ENCODE assay signal across 10 cellular contexts in the genomic region with DNA sequence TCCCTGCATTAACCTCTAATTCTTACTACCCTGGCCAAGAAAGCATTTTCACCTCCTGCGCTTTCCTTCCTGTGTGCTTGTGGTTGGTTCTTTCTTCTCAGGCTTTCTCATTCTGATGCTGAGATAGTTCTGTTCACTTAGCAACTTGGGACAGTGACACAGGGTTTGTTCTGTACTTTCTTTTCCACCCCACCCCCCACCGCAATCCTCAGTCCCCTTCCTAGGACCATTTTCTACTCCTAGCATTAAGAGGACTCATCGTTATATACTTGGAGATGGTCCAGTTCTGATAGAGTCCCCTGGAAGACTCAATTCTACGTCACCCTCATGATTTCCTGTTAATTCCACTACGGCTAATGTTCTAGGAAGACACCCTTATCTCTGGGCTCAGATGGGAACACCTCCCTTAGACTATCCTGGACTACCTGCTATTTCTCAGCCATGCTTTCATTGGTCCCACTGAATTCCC. TPM values are rescaled to one million over a fixed set of nuclear protein-coding genes. Genes with fewer than 3 reads are reported as not detected.
DNase-seq lines count a peak whose midpoint lies in the region; ATAC-seq lines count a peak whose summit lies in the region.
"Not testable (repeated sequence)": the region's sequence is repeated elsewhere in the genome, so short reads cannot be mapped to it uniquely, and the experiment has no call there.
"Had no signal": no experiment of that assay in that cellular context is flagged by ENCODE, and none has a peak within 500 bp of the region (broad histone marks: within the 10 kb centered on the region; RNA-seq: fewer than 3 reads in every experiment).

No MANE protein-coding gene starts in this region.

- H3K27me3 Mint-ChIP-seq in naive thymus-derived CD4-positive, alpha-beta T cell: peaks cover 0 to 11% (median 0%) of the 10 kb centered on the region in 5 donors

- H3K4me1 ChIP-seq in naive thymus-derived CD4-positive, alpha-beta T cell (ENCODE audit: control insufficient read depth in 2 of 2, insufficient read depth in 2 of 2, low read length in 2 of 2): peaks cover 25 to 50% of the 10 kb centered on the region in 2 donors

- POLR2A ChIA-PET in naive thymus-derived CD4-positive, alpha-beta T cell (lab: Charles Lee): not testable (repeated sequence)

- H3K36me3 ChIP-seq in naive thymus-derived CD4-positive, alpha-beta T cell (ENCODE audit: control insufficient read depth in 2 of 3, insufficient read depth in 3 of 3, low read length in 3 of 3): not testable (repeated sequence)

- not testable (repeated sequence) for H3K27me3 ChIP-seq in naive thymus-derived CD4-positive, alpha-beta T cell (ENCODE audit: control insufficient read depth in 2 of 2, insufficient read depth in 2 of 2, low read length in 2 of 2)

- DNase-seq in activated CD4-positive, CD25-positive, alpha-beta regulatory T cell treated with anti-CD3 and anti-CD28 coated beads, Interleukin-2, amount 50 U/mL, for 16 hours (ENCODE audit: low read depth, low spot score): peak; percentile 31
- peak; percentile 80 for DNase-seq in activated effector memory CD4-positive, alpha-beta T cell treated with anti-CD3 and anti-CD28 coated beads, Interleukin-2, amount 50 U/mL, for 16 hours
- peak in 8 of 9 donors; percentile 1 to 64 (median 50) for DNase-seq in naive thymus-derived CD4-positive, alpha-beta T cell

- not testable (repeated sequence) for H3K9me3 ChIP-seq in naive thymus-derived CD4-positive, alpha-beta T cell (ENCODE audit: control insufficient read depth in 2 of 3, low read length in 3 of 3)

- H3K27ac Mint-ChIP-seq in naive thymus-derived CD4-positive, alpha-beta T cell: peak overlapping the region; percentile 49 to 92 (median 67)

- H3K9me3 Mint-ChIP-seq in naive thymus-derived CD4-positive, alpha-beta T cell: peaks cover 0 to 14% (median 0%) of the 10 kb centered on the region in 11 donors

- H3K4me1 Mint-ChIP-seq in naive thymus-derived CD4-positive, alpha-beta T cell: peaks cover 23 to 59% (median 52%) of the 10 kb centered on the region in 7 donors

- H3K36me3 Mint-ChIP-seq in naive thymus-derived CD4-positive, alpha-beta T cell: not testable (repeated sequence)

- ATAC-seq in GM18519 (IDR thresholded peaks at IDR 0.05; ENCODE audit: low FRiP score, unreplicated experiment) (peak; percentile 48), GM21381 (IDR thresholded peaks at IDR 0.05; ENCODE audit: unreplicated experiment) (peak; percentile 48), HG02885 (IDR thresholded peaks at IDR 0.05; ENCODE audit: poor library complexity, unreplicated experiment) (peak; percentile 59), HG03521 (IDR thresholded peaks at IDR 0.05; ENCODE audit: unreplicated experiment) (peak; percentile 59)
- peak; percentile 76 for ATAC-seq in naive thymus-derived CD4-positive, alpha-beta T cell

- H3K4me3 ChIP-seq in naive thymus-derived CD4-positive, alpha-beta T cell (ENCODE audit: low read length): peak overlapping the region; percentile 38

- H3K4me3 Mint-ChIP-seq in naive thymus-derived CD4-positive, alpha-beta T cell: peak overlapping the region; percentile 8 to 75 (median 60)

- intact Hi-C loops in naive thymus-derived CD4-positive, alpha-beta T cell (cut with micrococcal nuclease): loop anchor here in 1 of 2 donors (10.0 kb wide), 1 partner anchor 1617 kb away; a partner anchor contains a TSS

- CTCF ChIA-PET in naive thymus-derived CD4-positive, alpha-beta T cell (lab: Charles Lee): not testable (repeated sequence)

- H3K27ac ChIP-seq in naive thymus-derived CD4-positive, alpha-beta T cell (ENCODE audit: low read depth, low read length): not testable (repeated sequence)

RNA-seq across cellular contexts. Expression of a gene that starts 7.5 kb away (rescaled TPM):
- total RNA-seq in naive thymus-derived CD4-positive, alpha-beta T cell: 100 to 1,000 TPM in 1 of 5 experiments, 10 to 100 TPM in 1, 1 to 10 TPM in 2, not detected in 1; 1.5 to 190 (median 9.3) TPM
- under 1 TPM; 0.58 to 0.83 TPM for polyA plus RNA-seq in naive thymus-derived CD4-positive, alpha-beta T cell
- total RNA-seq: chondrocyte, myocyte, renal cortical epithelial cell had no signal

RNA-seq across cellular contexts. Expression of a gene that starts 17.8 kb away (rescaled TPM):
- 1 to 10 TPM in 1 of 5 experiments, under 1 TPM in 4; 0.32 to 3.5 (median 0.89) TPM for total RNA-seq in naive thymus-derived CD4-positive, alpha-beta T cell
- not detected for polyA plus RNA-seq in naive thymus-derived CD4-positive, alpha-beta T cell
- total RNA-seq: myocyte had no signal

RNA-seq across cellular contexts. Expression of a gene that starts 36.9 kb away (rescaled TPM):
- total RNA-seq in naive thymus-derived CD4-positive, alpha-beta T cell: 10 to 100 TPM in 1 of 5 experiments, 1 to 10 TPM in 3, not detected in 1; 2.7 to 91.5 (median 6.4) TPM
- polyA plus RNA-seq in naive thymus-derived CD4-positive, alpha-beta T cell: under 1 TPM; 0.17 to 0.21 TPM
- total RNA-seq: chondrocyte, myocyte had no signal
